Comparison of ENCODE assay signal across 8 cellular contexts in genomic region chr22:30890689-30891442, GRCh38.
A peak's percentile ranks its signal among the peaks of the same experiment; 100 is the strongest.
DNase-seq lines count a peak whose midpoint lies in the region; ATAC-seq, FAIRE-seq and TF ChIP-seq lines count a peak whose summit lies in the region.

No MANE protein-coding gene starts in this region.

- FAIRE-seq in A549 (lab: Jason Lieb, UNC) = no peak

- no peak overlapping the region for H3K4me3 Mint-ChIP-seq in memory B cell

- H3K4me2 ChIP-seq in A549 = no peak overlapping the region

- H3K36me3 Mint-ChIP-seq in memory B cell = peaks cover 11% of the 10 kb centered on the region

- WGBS in A549 (ENCODE audit: missing lambda C conversion rate) = 83% methylated on average over 8 of the region's 17 CpGs

- H3K4me1 Mint-ChIP-seq in memory B cell = peaks cover 2% of the 10 kb centered on the region

- no peaks in the 10 kb centered on the region for H3K4me1 ChIP-seq in A549

- no peaks in the 10 kb centered on the region for H3K27me3 Mint-ChIP-seq in memory B cell

- no peak overlapping the region for H3K27ac Mint-ChIP-seq in memory B cell

- TF ChIP-seq EP300 in A549 (IDR thresholded peaks at IDR 0.05) = no peak

- ATAC-seq in A549 (peak; percentile 54 to 91; a peak in 4 of 6 replicates), memory B cell (ENCODE audit: low read depth) (peak; percentile 38)

- H3K9me3 Mint-ChIP-seq in memory B cell = no peaks in the 10 kb centered on the region

- H3K9me3 ChIP-seq in A549 = no peaks in the 10 kb centered on the region

- no peak overlapping the region for H3K4me3 ChIP-seq in A549
- no peak overlapping the region for H3K4me3 ChIP-seq in coronary artery

- TF ChIP-seq RAD21 in A549 (conservative IDR thresholded peaks at IDR 0.05 in 1 of 2, IDR thresholded peaks at IDR 0.05 in 1 of 2) = peak; percentile 44 to 50

- CTCF ChIA-PET in A549 (lab: Yijun Ruan, JAX) = interaction anchor here (0.8 to 5.2 kb wide), 17 partner anchors 9 to 128 kb away, joined by 3 to 31 read pairs (median 4); no protein-coding TSS in a partner anchor

- TF ChIP-seq POLR2A in A549 (IDR thresholded peaks at IDR 0.05; ENCODE audit: low read length) = no peak

- H3K27ac ChIP-seq in A549 (peak overlapping the region; percentile 44 to 75; a peak in 4 of 6 replicates), coronary artery (no peak overlapping the region)

- TF ChIP-seq CTCF in A549 (IDR thresholded peaks at IDR 0.05) = peak; percentile 50
- peak; percentile 60 for TF ChIP-seq CTCF in coronary artery (IDR thresholded peaks at IDR 0.05)

- DNase-seq in A549 (ENCODE audit: low read depth in 1 of 2, low spot score in 1 of 2) = peak; percentile 30 to 36
- DNase-seq in GM19238 (ENCODE audit: insufficient read length, low spot score) = peak; percentile 63
- peak; percentile 9 for DNase-seq in T-helper 9 cell
- DNase-seq in coronary artery (ENCODE audit: low spot score) = peak; percentile 69
- DNase-seq in memory B cell (ENCODE audit: low spot score in 2 of 2) = no peak
- peak; percentile 48 for DNase-seq in ureter (ENCODE audit: low spot score)
- no peak for DNase-seq in GOT3 (lab: John Stamatoyannopoulos, UW)
- no peak for DNase-seq in T1000 (lab: John Stamatoyannopoulos, UW)

- POLR2A ChIA-PET in A549 (lab: Yijun Ruan, JAX) = no interaction called here

TF ChIP-seq in A549, 52 proteins besides CTCF, POLR2A, EP300 and RAD21:
- TF ChIP-seq RCOR1 (IDR thresholded peaks at IDR 0.05; ENCODE audit: low read depth, low read length) (no peak), REST (IDR thresholded peaks at IDR 0.05) (no peak), RFX5 (IDR thresholded peaks at IDR 0.05) (no peak), MAX (IDR thresholded peaks at IDR 0.05) (no peak), SMC3 (IDR thresholded peaks at IDR 0.05) (peak; percentile 62), ZFP36 (IDR thresholded peaks at IDR 0.05; ENCODE audit: borderline replicate concordance, partially characterized antibody) (no peak), ATOH8 (CRISPR knock-in tag; IDR thresholded peaks at IDR 0.05; ENCODE audit: low read depth) (no peak), HDAC2 (IDR thresholded peaks at IDR 0.05) (no peak)

Comparison
In these comparisons a context has a peak if more than half of its experiments do, and no peak if none do; other contexts are left out.
1. DNase-seq: peak in A549 (2 of 2), GM19238 (single experiment), T-helper 9 cell (single experiment), coronary artery (single experiment) and ureter (single experiment); none in memory B cell (0 of 2), GOT3 (single experiment) and T1000 (single experiment).
2. H3K27ac ChIP-seq: peak in A549 (2 of 2); none in coronary artery (0 of 2).